8 cellular contexts compared by ENCODE assay signal in genomic region chrX:152958524-152959465, GRCh38. TPM values are rescaled to one million over a fixed set of nuclear protein-coding genes. Genes with fewer than 3 reads are reported as not detected.
DNase-seq lines count a peak whose midpoint lies in the region; ATAC-seq, FAIRE-seq and TF ChIP-seq lines count a peak whose summit lies in the region.

No MANE protein-coding gene starts in this region.

- peak overlapping the region; percentile 41 to 82 (median 70); a peak in 21 of 22 replicates for H3K27ac ChIP-seq in BLaER1 treated with 17β-estradiol and CSF1 and Interleukin-3, amounts not matched to agents 10 nM and 100 nM
- no peak overlapping the region for H3K27ac ChIP-seq in HepG2 (ENCODE audit: extremely low read length, insufficient read depth, low read length)

- TF ChIP-seq CTCF in HepG2 (CRISPR knock-in tag; IDR thresholded peaks at IDR 0.05) = peak; percentile 79

- no peaks in the 10 kb centered on the region for H3K27me3 Mint-ChIP-seq in dendritic cell treated with granulocyte-macrophage colony-stimulating factor and Interleukin-4, amounts not matched to agents 40 ng/mL and 50 ng/mL, for 4 days

- TF ChIP-seq EP300 in HepG2 (IDR thresholded peaks at IDR 0.05; ENCODE audit: low read depth in 2 of 2, low read length in 2 of 2) = no peak
- no peak for TF ChIP-seq EP300 in HepG2 (CRISPR knock-in tag; IDR thresholded peaks at IDR 0.05; ENCODE audit: borderline replicate concordance)

- H3K36me3 ChIP-seq in BLaER1 treated with 17β-estradiol and CSF1 and Interleukin-3, amounts not matched to agents 10 nM and 100 nM = no peaks in the 10 kb centered on the region
- H3K36me3 ChIP-seq in HepG2 (replicated peaks in 1 of 2; ENCODE audit: control insufficient read depth in 1 of 2, insufficient read depth in 2 of 2, low read length in 2 of 2) = no peaks in the 10 kb centered on the region

- H2AFZ ChIP-seq in HepG2 (ENCODE audit: low read length) = no peak overlapping the region

- peaks cover 53% of the 10 kb centered on the region for H3K36me3 Mint-ChIP-seq in dendritic cell treated with granulocyte-macrophage colony-stimulating factor and Interleukin-4, amounts not matched to agents 40 ng/mL and 50 ng/mL, for 4 days (ENCODE audit: low read depth)

- peak overlapping the region; percentile 87 for H3K27ac Mint-ChIP-seq in dendritic cell treated with granulocyte-macrophage colony-stimulating factor and Interleukin-4, amounts not matched to agents 40 ng/mL and 50 ng/mL, for 4 days

- peaks cover 6 to 10% (median 8%) of the 10 kb centered on the region in 10 experiments; a peak in 16 of 20 replicates for H3K4me1 ChIP-seq in BLaER1 treated with 17β-estradiol and CSF1 and Interleukin-3, amounts not matched to agents 10 nM and 100 nM
- H3K4me1 ChIP-seq in HepG2 (ENCODE audit: insufficient read depth, low read length) = no peaks in the 10 kb centered on the region

- H3K4me2 ChIP-seq in BLaER1 treated with 17β-estradiol and CSF1 and Interleukin-3, amounts not matched to agents 10 nM and 100 nM = peak overlapping the region; percentile 47 to 77 (median 69)
- peak overlapping the region; percentile 32; the same call in 1 of the 2 replicates for H3K4me2 ChIP-seq in HepG2 (ENCODE audit: low read depth, low read length)

- CTCF ChIA-PET in HepG2 (lab: Yijun Ruan, JAX; ENCODE audit: low intra/inter-chr PET ratio, low total read pairs) = interaction anchor here (1.4 kb wide), 1 partner anchor 548 kb away, joined by 4 read pairs; no protein-coding TSS in a partner anchor

- no peak for TF ChIP-seq POLR2A in HepG2 (IDR thresholded peaks at IDR 0.05; ENCODE audit: insufficient read depth in 1 of 2, low read depth in 2 of 2, low read length in 2 of 2)

- no peaks in the 10 kb centered on the region for H3K9me3 ChIP-seq in BLaER1 treated with 17β-estradiol and CSF1 and Interleukin-3, amounts not matched to agents 10 nM and 100 nM (replicated peaks in 1 of 11)
- H3K9me3 ChIP-seq in HepG2 (ENCODE audit: low read length) = no peaks in the 10 kb centered on the region

- in situ Hi-C loops in HepG2 (cut with HindIII; ENCODE audit: extremely low pct_ligation_motif_present, low pct_unique_long_range_greater_than_20kb) = loop anchor here (25.0 kb wide), 1 partner anchor 704 kb away; the partner anchor contains the start of gene PNCK

- H3K9me3 Mint-ChIP-seq in dendritic cell treated with granulocyte-macrophage colony-stimulating factor and Interleukin-4, amounts not matched to agents 40 ng/mL and 50 ng/mL, for 4 days = no peaks in the 10 kb centered on the region

- H4K20me1 ChIP-seq in BLaER1 treated with 17β-estradiol and CSF1 and Interleukin-3, amounts not matched to agents 10 nM and 100 nM = peaks cover 0 to 25% (median 0%) of the 10 kb centered on the region in 11 experiments; a peak in 7 of 22 replicates
- H4K20me1 ChIP-seq in HepG2 (ENCODE audit: insufficient read depth, low read length) = no peaks in the 10 kb centered on the region

- peak; percentile 92 for FAIRE-seq in HepG2 (lab: Jason Lieb, UNC)

- peak; percentile 91 for ATAC-seq in GM19351 (IDR thresholded peaks at IDR 0.05; ENCODE audit: unreplicated experiment)
- ATAC-seq in HG03520 (IDR thresholded peaks at IDR 0.05; ENCODE audit: unreplicated experiment) = peak; percentile 94
- ATAC-seq in HepG2 = peak; percentile 86

- peak; percentile 82 for TF ChIP-seq RAD21 in HepG2 (CRISPR knock-in tag; IDR thresholded peaks at IDR 0.05)

- peaks cover 11% of the 10 kb centered on the region for H3K4me1 Mint-ChIP-seq in dendritic cell treated with granulocyte-macrophage colony-stimulating factor and Interleukin-4, amounts not matched to agents 40 ng/mL and 50 ng/mL, for 4 days (ENCODE audit: low read depth)

- no TSS peak for BruUV-seq in HepG2 (replicated peaks; lab: Mats Ljungman, UMichigan)

- peak overlapping the region; percentile 39 to 70 (median 58); a peak in 17 of 22 replicates for H3K9ac ChIP-seq in BLaER1 treated with 17β-estradiol and CSF1 and Interleukin-3, amounts not matched to agents 10 nM and 100 nM
- H3K9ac ChIP-seq in HepG2 (ENCODE audit: insufficient read depth, low read depth, low read length) = no peak overlapping the region

- H3K4me3 Mint-ChIP-seq in dendritic cell treated with granulocyte-macrophage colony-stimulating factor and Interleukin-4, amounts not matched to agents 40 ng/mL and 50 ng/mL, for 4 days = peak overlapping the region; percentile 58

- peak; percentile 91 for DNase-seq in NCI-H69 (lab: John Stamatoyannopoulos, UW)
- peak; percentile 85 to 88 for DNase-seq in activated CD4-positive, alpha-beta T cell treated with anti-CD3 and anti-CD28 coated beads, Interleukin-2, amount 50 U/mL, for 24 hours (ENCODE audit: low read depth in 1 of 2, low spot score in 1 of 2)
- DNase-seq in HepG2 (ENCODE audit: low spot score) = peak; percentile 54
- DNase-seq in stimulated activated CD4-positive, alpha-beta T cell treated with anti-CD3 and anti-CD28 coated beads, Interleukin-4, amount 100 ng/mL, for 24 hours = peak; percentile 91

- intact Hi-C loops in dendritic cell treated with granulocyte-macrophage colony-stimulating factor and Interleukin-4, amounts not matched to agents 40 ng/mL and 50 ng/mL, for 4 days (cut with micrococcal nuclease) = loop anchor here (1.0 to 10.0 kb wide), 2 partner anchors 17 to 706 kb away; no protein-coding TSS in a partner anchor
- intact Hi-C loops in HepG2 (cut with micrococcal nuclease; ENCODE audit: unreplicated experiment) = no loop called here

- peaks cover 80 to 99% (median 97%) of the 10 kb centered on the region in 11 experiments for H3K27me3 ChIP-seq in BLaER1 treated with 17β-estradiol and CSF1 and Interleukin-3, amounts not matched to agents 10 nM and 100 nM
- H3K27me3 ChIP-seq in HepG2 (ENCODE audit: control insufficient read depth in 1 of 2, insufficient read depth in 2 of 2, low read length in 2 of 2) = no peaks in the 10 kb centered on the region

- POLR2A ChIA-PET in HepG2 (lab: Yijun Ruan, JAX) = no interaction called here

- peak overlapping the region; percentile 34 to 61 (median 49); a peak in 19 of 20 replicates for H3K4me3 ChIP-seq in BLaER1 treated with 17β-estradiol and CSF1 and Interleukin-3, amounts not matched to agents 10 nM and 100 nM
- H3K4me3 ChIP-seq in HepG2 (replicated peaks in 1 of 3; ENCODE audit: insufficient read depth in 1 of 3, low read depth in 2 of 3, low read length in 3 of 3) = no peak overlapping the region

- no peaks in the 10 kb centered on the region for H3K79me2 ChIP-seq in HepG2 (ENCODE audit: insufficient read depth, low read length)

- WGBS in HepG2 (ENCODE audit: low lambda C conversion rate) = 78% methylated on average over 21 of the region's 53 CpGs

TF ChIP-seq in HepG2, 621 proteins besides CTCF, POLR2A, EP300 and RAD21 (continues in another document):
- no peak for TF ChIP-seq RXRA (CRISPR knock-in tag; IDR thresholded peaks at IDR 0.05)
- no peak for TF ChIP-seq SPEN (CRISPR knock-in tag; IDR thresholded peaks at IDR 0.05; ENCODE audit: low read depth)
- no peak for TF ChIP-seq MAFG (CRISPR knock-in tag; IDR thresholded peaks at IDR 0.05)
- TF ChIP-seq ZNF546 (CRISPR knock-in tag; conservative IDR thresholded peaks at IDR 0.05) = no peak
- TF ChIP-seq SOX6 (IDR thresholded peaks at IDR 0.05) = no peak
- no peak for TF ChIP-seq SOX6 (CRISPR knock-in tag; IDR thresholded peaks at IDR 0.05)
- no peak for TF ChIP-seq ATF2 (CRISPR knock-in tag; IDR thresholded peaks at IDR 0.05)
- TF ChIP-seq FOXO1 (CRISPR knock-in tag; IDR thresholded peaks at IDR 0.05) = 0 out of 2 replicates have a peak, but pooled peaks have one; percentile 23
- no peak for TF ChIP-seq XRCC5 (optimal IDR thresholded peaks at IDR 0.05; ENCODE audit: low read length)
- 0 out of 2 replicates have a peak, but pooled peaks have one; percentile 34 for TF ChIP-seq RBFOX2 (IDR thresholded peaks at IDR 0.05; ENCODE audit: low read depth, low read length)
- no peak for TF ChIP-seq AGO2 (optimal IDR thresholded peaks at IDR 0.05; ENCODE audit: low read depth, low read length)

RNA-seq across cellular contexts. Expression of gene PNMA5, which starts 35.1 kb away (rescaled TPM):
- not detected in 2 replicates for total RNA-seq in HepG2 (2016; rRNA removed; fragmentation: Illumina TruSeq; extraction: Trizol)
- not detected in 2 replicates for total RNA-seq in HepG2 (2016; cell fraction: cytosol; rRNA removed; fragmentation: Illumina TruSeq; extraction: Trizol; ENCODE audit: low read depth)
- total RNA-seq in HepG2 (2016; cell fraction: insoluble cytoplasmic fraction; rRNA removed; fragmentation: Illumina TruSeq; extraction: Trizol) = not detected in 2 replicates
- not detected in 2 replicates for total RNA-seq in HepG2 (2016; cell fraction: membrane; rRNA removed; fragmentation: Illumina TruSeq; extraction: Trizol)
- total RNA-seq in HepG2 (2016; cell fraction: nucleus; rRNA removed; fragmentation: Illumina TruSeq; extraction: Trizol) = not detected in 2 replicates
- not detected in 2 replicates for polyA plus RNA-seq in HepG2 (2011; rRNA removed)
- not detected in 2 replicates for polyA plus RNA-seq in HepG2 (2011; cell fraction: cytosol; rRNA removed)
- polyA plus RNA-seq in HepG2 (2011; cell fraction: nucleus; rRNA removed) = not detected in 2 replicates
- not detected in 2 replicates for polyA plus RNA-seq in HepG2 (2012)
- polyA plus RNA-seq in HepG2 (2016; cell fraction: cytosol; fragmentation: Illumina TruSeq; extraction: Trizol; ENCODE audit: low read depth) = not detected in 2 replicates
- polyA plus RNA-seq in HepG2 (2016; cell fraction: insoluble cytoplasmic fraction; fragmentation: Illumina TruSeq; extraction: Trizol; ENCODE audit: low read depth) = not detected in 2 replicates
- not detected in 2 replicates for polyA plus RNA-seq in HepG2 (2016; cell fraction: membrane; fragmentation: Illumina TruSeq; extraction: Trizol; ENCODE audit: low read depth)
- polyA plus RNA-seq in HepG2 (2016; cell fraction: nucleus; fragmentation: Illumina TruSeq; extraction: Trizol; ENCODE audit: insufficient read depth, low read depth) = not detected in 2 replicates
- not detected in 2 replicates for polyA minus RNA-seq in HepG2 (2011; rRNA and poly(A)+ RNA removed; ENCODE audit: low replicate concordance)
- not detected in 2 replicates for polyA minus RNA-seq in HepG2 (2011; cell fraction: cytosol; rRNA and poly(A)+ RNA removed)
- not detected in 2 replicates for polyA minus RNA-seq in HepG2 (2011; cell fraction: nucleus; rRNA and poly(A)+ RNA removed)

Comparison
In these comparisons a context has a peak if more than half of its experiments do, and no peak if none do; other contexts are left out.
1. H3K4me3 ChIP-seq: peak in BLaER1 treated with 17β-estradiol and CSF1 and Interleukin-3, amounts not matched to agents 10 nM and 100 nM (10 of 10); none in HepG2 (0 of 3).
2. Peak in every context shown above with its lines, with median percentiles within 50 percentile points of each other: ATAC-seq and DNase-seq.